In the genomic region with DNA sequence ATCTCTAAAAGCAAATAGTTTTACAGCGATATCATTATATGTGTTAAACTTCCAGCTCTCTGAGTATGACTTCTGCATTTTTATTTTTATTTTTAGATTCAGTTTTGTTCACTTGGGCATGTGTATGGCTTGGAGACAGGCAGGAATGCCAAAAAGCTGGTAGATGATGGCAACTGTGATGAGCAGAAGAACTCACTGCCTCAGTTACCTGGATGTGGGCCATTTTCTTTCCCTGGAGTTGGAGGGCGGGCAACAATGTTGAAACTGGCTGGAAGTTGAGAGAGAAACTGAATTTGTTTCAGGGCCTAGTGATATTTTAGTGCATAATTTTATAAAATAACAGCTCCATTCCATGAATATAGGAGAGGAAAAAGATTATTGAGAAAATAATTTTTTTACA, we compare ENCODE assay signal across 19 cellular contexts.
A peak's percentile ranks its signal among the peaks of the same experiment; 100 is the strongest.
DNase-seq lines count a peak whose midpoint lies in the region; ATAC-seq and TF ChIP-seq lines count a peak whose summit lies in the region.
"Had no signal": no experiment of that assay in that cellular context is flagged by ENCODE, and none has a peak within 500 bp of the region (broad histone marks: within the 10 kb centered on the region; RNA-seq: fewer than 3 reads in every experiment).

No MANE protein-coding gene starts in this region.

- no peak overlapping the region for H2BK5ac ChIP-seq in H9 (ENCODE audit: insufficient read length, low read length)

- H2BK20ac ChIP-seq in H9 (ENCODE audit: low read depth, low read length, poor library complexity, severe bottlenecking): no peak overlapping the region

- H3K4me3 ChIP-seq in HCT116 (replicated peaks in 1 of 2; ENCODE audit: low read depth in 1 of 2, low read length in 2 of 2) (no peak overlapping the region), Panc1 (ENCODE audit: low read depth in 2 of 2, low read length in 2 of 2) (no peak overlapping the region), gastrocnemius medialis (no peak overlapping the region)
- H3K4me3 ChIP-seq: ovary, sigmoid colon had no signal

- CTCF ChIA-PET in HCT116 (lab: Charles Lee): interaction anchor here (1.2 to 1.4 kb wide), 3 partner anchors 55 to 483 kb away, joined by 3 to 4 read pairs (median 3); no protein-coding TSS in a partner anchor
- CTCF ChIA-PET in Panc1 (lab: Charles Lee): no interaction called here

- H3K27me3 ChIP-seq in HCT116 (ENCODE audit: insufficient read depth, low read length): no peaks in the 10 kb centered on the region
- no peaks in the 10 kb centered on the region for H3K27me3 ChIP-seq in Panc1 (ENCODE audit: control insufficient read depth, insufficient read depth, low read length)
- no peaks in the 10 kb centered on the region for H3K27me3 ChIP-seq in H9 (ENCODE audit: insufficient read depth, low read length)
- no peaks in the 10 kb centered on the region for H3K27me3 ChIP-seq in gastrocnemius medialis
- H3K27me3 ChIP-seq: ovary, sigmoid colon had no signal

- no peak overlapping the region for H2BK120ac ChIP-seq in H9 (ENCODE audit: low read depth, low read length, poor library complexity, severe bottlenecking)

- in situ Hi-C loops in Panc1 (cut with HindIII; ENCODE audit: low pct_unique_long_range_greater_than_20kb, low sequenced_read_pairs): no loop called here
- in situ Hi-C loops in gastrocnemius medialis (cut with MboI; ENCODE audit: low sequenced_read_pairs in 4 of 4): loop anchor here in 2 of 4 donors (10.0 kb wide), 2 partner anchors 587 to 597 kb away; no protein-coding TSS in a partner anchor

- no peak overlapping the region for H3K56ac ChIP-seq in H9 (ENCODE audit: insufficient read length, low read depth, low read length)

- H2BK15ac ChIP-seq in H9 (ENCODE audit: low read depth, low read length): no peak overlapping the region

- H3K27ac Mint-ChIP-seq in stimulated activated memory B cell treated with anti-CD40 and anti-IgM and Interleukin-4, amounts not matched to agents 10 μg/mL and 1 μg/mL and 100 μg/mL, for 72 hours: peak overlapping the region; percentile 85
- H3K27ac Mint-ChIP-seq in H9: no peak overlapping the region
- H3K27ac Mint-ChIP-seq: CD8-positive, alpha-beta T cell had no signal

- no peaks in the 10 kb centered on the region for H3K27me3 Mint-ChIP-seq in stimulated activated memory B cell treated with anti-CD40 and anti-IgM and Interleukin-4, amounts not matched to agents 10 μg/mL and 1 μg/mL and 100 μg/mL, for 72 hours
- no peaks in the 10 kb centered on the region for H3K27me3 Mint-ChIP-seq in H9 (ENCODE audit: low read depth)
- H3K27me3 Mint-ChIP-seq: central memory CD8-positive, alpha-beta T cell had no signal

- DNase-seq in HCT116 (ENCODE audit: low read depth, low spot score) (no peak), Panc1 (ENCODE audit: low read depth, low spot score) (no peak), fibroblast of gingiva (ENCODE audit: low read depth) (peak; percentile 8), hippocampal formation (lab: John Stamatoyannopoulos, UW) (no peak), H9 (no peak), gastrocnemius medialis (no peak)
- no peak for DNase-seq in NK-92 treated with Interleukin-12 subunit alpha and Interleukin-12 subunit beta, amount 100 ng/mL, for 24 hours (lab: John Stamatoyannopoulos, UW)
- DNase-seq: activated CD4-positive, alpha-beta T cell treated with anti-CD3 and anti-CD28 coated beads, Interleukin-2, amount 50 U/mL, for 4 hours; activated T-cell treated with anti-CD3 and anti-CD28 coated beads for 4 hours; CD8-positive, alpha-beta T cell; DMS79; MV-4-11; NCI-H187 treated with DMSO at 0.1 percent for 48 hours; stimulated activated CD4-positive, alpha-beta T cell treated with anti-CD3 and anti-CD28 coated beads, Interleukin-4, amount 100 ng/mL, for 24 hours; SW 1271 had no signal

- no peak overlapping the region for H3K4me3 Mint-ChIP-seq in stimulated activated memory B cell treated with anti-CD40 and anti-IgM and Interleukin-4, amounts not matched to agents 10 μg/mL and 1 μg/mL and 100 μg/mL, for 72 hours
- no peak overlapping the region for H3K4me3 Mint-ChIP-seq in H9
- H3K4me3 Mint-ChIP-seq: CD8-positive, alpha-beta T cell; central memory CD8-positive, alpha-beta T cell had no signal

- no peak for TF ChIP-seq CTCF in HCT116 (IDR thresholded peaks at IDR 0.05 in 2 of 3, conservative IDR thresholded peaks at IDR 0.05 in 1 of 3; ENCODE audit: borderline replicate concordance in 1 of 3, insufficient read depth in 1 of 3, low read depth in 2 of 3, low read length in 2 of 3)
- TF ChIP-seq CTCF in Panc1 (IDR thresholded peaks at IDR 0.05): no peak
- no peak for TF ChIP-seq CTCF in H9 (conservative IDR thresholded peaks at IDR 0.05)
- no peak for TF ChIP-seq CTCF in gastrocnemius medialis (IDR thresholded peaks at IDR 0.05 in 4 of 5, conservative IDR thresholded peaks at IDR 0.05 in 1 of 5)

- no peak overlapping the region for H2BK12ac ChIP-seq in H9 (ENCODE audit: insufficient read length, low read depth, low read length)

- H4K91ac ChIP-seq in H9 (ENCODE audit: insufficient read length, low read depth, low read length): no peak overlapping the region

- H3K9me3 Mint-ChIP-seq in stimulated activated memory B cell treated with anti-CD40 and anti-IgM and Interleukin-4, amounts not matched to agents 10 μg/mL and 1 μg/mL and 100 μg/mL, for 72 hours: no peaks in the 10 kb centered on the region
- no peaks in the 10 kb centered on the region for H3K9me3 Mint-ChIP-seq in H9

- H3K36me3 ChIP-seq in HCT116 (ENCODE audit: control insufficient read depth in 1 of 2, insufficient read depth in 2 of 2, low read length in 2 of 2) (no peaks in the 10 kb centered on the region), Panc1 (ENCODE audit: control insufficient read depth, insufficient read depth, low read length) (no peaks in the 10 kb centered on the region), gastrocnemius medialis (no peaks in the 10 kb centered on the region)
- H3K36me3 ChIP-seq: ovary, sigmoid colon had no signal

- no CpG with 5 or more reads among the region's 2 CpGs for WGBS in H9 (ENCODE audit: extremely low coverage, insufficient read length, low lambda C conversion rate)

- no peak overlapping the region for H4K8ac ChIP-seq in H9 (replicated peaks; ENCODE audit: insufficient read length, low read depth, low read length)

- ATAC-seq in HCT116 (no peak), Panc1 (no peak), gastrocnemius medialis (no peak)
- ATAC-seq in stimulated activated memory B cell treated with anti-CD40 and anti-IgM and Interleukin-4, amounts not matched to agents 10 μg/mL and 1 μg/mL and 100 μg/mL, for 72 hours: no peak
- ATAC-seq: CD8-positive, alpha-beta T cell had no signal

- H3K79me2 ChIP-seq in HCT116 (ENCODE audit: insufficient read depth, low read length): no peaks in the 10 kb centered on the region
- H3K79me2 ChIP-seq in H9 (ENCODE audit: insufficient read depth, low read length): no peaks in the 10 kb centered on the region

- no peak overlapping the region for H3K9ac ChIP-seq in HCT116 (ENCODE audit: low read length)
- no peak overlapping the region for H3K9ac ChIP-seq in H9 (ENCODE audit: extremely low read depth, insufficient read length, low read length)

- H3K4me1 Mint-ChIP-seq in stimulated activated memory B cell treated with anti-CD40 and anti-IgM and Interleukin-4, amounts not matched to agents 10 μg/mL and 1 μg/mL and 100 μg/mL, for 72 hours: peaks cover 81% of the 10 kb centered on the region
- H3K4me1 Mint-ChIP-seq in H9: peaks cover 14% of the 10 kb centered on the region in 2 experiments
- H3K4me1 Mint-ChIP-seq: central memory CD8-positive, alpha-beta T cell had no signal

- no peak overlapping the region for H3T11ph ChIP-seq in H9 (ENCODE audit: low read length)

- H3K23ac ChIP-seq in H9 (ENCODE audit: insufficient read length, low read depth, low read length): no peak overlapping the region

- intact Hi-C loops in HCT116 (cut with micrococcal nuclease): loop anchor here (10.0 kb wide), 1 partner anchor 267 kb away; the partner anchor contains the start of gene ARHGAP24
- intact Hi-C loops in Panc1 (cut with micrococcal nuclease; ENCODE audit: unreplicated experiment): loop anchor here (10.0 kb wide), 1 partner anchor 657 kb away; no protein-coding TSS in a partner anchor
- intact Hi-C loops in gastrocnemius medialis (cut with DNase I; ENCODE audit: low total_unique reads): loop anchor here (10.0 kb wide), 1 partner anchor 267 kb away; the partner anchor contains the start of gene ARHGAP24

- H3K27ac ChIP-seq in HCT116 (ENCODE audit: low read depth, low read length) (no peak overlapping the region), Panc1 (ENCODE audit: low read length) (peak overlapping the region; percentile 84; the same call in 1 of the 2 replicates), H9 (ENCODE audit: insufficient read length, low read depth, low read length) (no peak overlapping the region), gastrocnemius medialis (peak overlapping the region in 1 of 4 donors; percentile 1)
- H3K27ac ChIP-seq: ovary had no signal

- H3K4me1 ChIP-seq in HCT116 (ENCODE audit: control insufficient read depth in 1 of 2, insufficient read depth in 2 of 2, low read length in 2 of 2): peaks cover 19 to 58% of the 10 kb centered on the region in 2 experiments
- H3K4me1 ChIP-seq in Panc1 (ENCODE audit: control insufficient read depth, insufficient read depth, low read length): peaks cover 54% of the 10 kb centered on the region
- H3K4me1 ChIP-seq in H9 (ENCODE audit: insufficient read depth, low read length): no peaks in the 10 kb centered on the region; the same call in 1 of the 2 replicates
- peaks cover 0 to 3% of the 10 kb centered on the region in 2 donors for H3K4me1 ChIP-seq in gastrocnemius medialis
- H3K4me1 ChIP-seq: sigmoid colon had no signal

- RAD21 ChIA-PET in HCT116 (lab: Charles Lee; ENCODE audit: low non-redundant PET in 1 of 2, low total read pairs in 2 of 2, uncharacterized antibody in 2 of 2, unreplicated experiment in 2 of 2): no interaction called here

- H3K18ac ChIP-seq in H9 (ENCODE audit: insufficient read length, low read depth, low read length): no peak overlapping the region

- peaks cover 29% of the 10 kb centered on the region for H3K36me3 Mint-ChIP-seq in stimulated activated memory B cell treated with anti-CD40 and anti-IgM and Interleukin-4, amounts not matched to agents 10 μg/mL and 1 μg/mL and 100 μg/mL, for 72 hours
- H3K36me3 Mint-ChIP-seq in H9 (ENCODE audit: insufficient read depth in 1 of 3, low read depth in 3 of 3): no peaks in the 10 kb centered on the region
- H3K36me3 Mint-ChIP-seq: CD8-positive, alpha-beta T cell had no signal

- H4K5ac ChIP-seq in H9 (ENCODE audit: insufficient read length, low read depth, low read length): no peak overlapping the region

- H2AK5ac ChIP-seq in H9 (ENCODE audit: insufficient read length, low read length): no peak overlapping the region

- H2AFZ ChIP-seq in HCT116 (ENCODE audit: low read depth, low read length, poor library complexity, severe bottlenecking) (peak overlapping the region; percentile 84), H9 (ENCODE audit: low read length) (no peak overlapping the region)

- BruUV-seq in HCT116 (replicated peaks; lab: Mats Ljungman, UMichigan) (no TSS peak), Panc1 (replicated peaks; lab: Mats Ljungman, UMichigan) (no TSS peak)

- H3K23me2 ChIP-seq in H9 (ENCODE audit: insufficient read length, low read depth, low read length, poor library complexity, severe bottlenecking): no peaks in the 10 kb centered on the region

- POLR2A ChIA-PET in HCT116 (lab: Charles Lee) (no interaction called here), Panc1 (lab: Charles Lee) (no interaction called here)

- no peak for TF ChIP-seq RAD21 in HCT116 (IDR thresholded peaks at IDR 0.05; ENCODE audit: low read depth)

- no peak overlapping the region for H3K14ac ChIP-seq in H9 (ENCODE audit: insufficient read depth, low read length)

- no peaks in the 10 kb centered on the region; the same call in 1 of the 2 replicates for H3K9me2 ChIP-seq in HCT116 (ENCODE audit: insufficient read depth)

- H4K20me1 ChIP-seq in HCT116 (ENCODE audit: insufficient read depth): no peaks in the 10 kb centered on the region
- no peaks in the 10 kb centered on the region for H4K20me1 ChIP-seq in H9 (ENCODE audit: control insufficient read depth, insufficient read depth, insufficient read length)

- no peak for TF ChIP-seq POLR2A in HCT116 (IDR thresholded peaks at IDR 0.05; ENCODE audit: borderline replicate concordance, extremely low read depth, insufficient read depth, insufficient read length)
- TF ChIP-seq POLR2A in gastrocnemius medialis (IDR thresholded peaks at IDR 0.05): no peak

- H3K4ac ChIP-seq in H9 (ENCODE audit: low read depth, low read length): no peak overlapping the region

- H3K4me2 ChIP-seq in HCT116 (ENCODE audit: low read length) (0 out of 2 replicates have a peak overlapping the region, but pooled peaks have one; percentile 14), H9 (ENCODE audit: insufficient read depth, insufficient read length, low read length) (no peak overlapping the region)

- H3K9me3 ChIP-seq in HCT116 (ENCODE audit: control insufficient read depth in 1 of 2, insufficient read depth in 1 of 2, low read depth in 1 of 2, low read length in 2 of 2): no peaks in the 10 kb centered on the region
- H3K9me3 ChIP-seq in Panc1 (ENCODE audit: control insufficient read depth, insufficient read depth, low read depth, low read length): no peaks in the 10 kb centered on the region
- H3K9me3 ChIP-seq in H9 (ENCODE audit: control insufficient read depth, low read depth, low read length): no peaks in the 10 kb centered on the region
- no peaks in the 10 kb centered on the region for H3K9me3 ChIP-seq in gastrocnemius medialis
- H3K9me3 ChIP-seq: ovary, sigmoid colon had no signal

- H3K79me1 ChIP-seq in H9 (ENCODE audit: insufficient read depth, low read depth, low read length, poor library complexity, severe bottlenecking): no peaks in the 10 kb centered on the region
